ENCODE assay signal across 37 cellular contexts in genomic region chr7:156677655-156678054, GRCh38.
"Had no signal": no experiment of that assay in that cellular context is flagged by ENCODE, and none has a peak within 500 bp of the region (broad histone marks: within the 10 kb centered on the region; RNA-seq: fewer than 3 reads in every experiment).

No MANE protein-coding gene starts in this region.

- FAIRE-seq: TTC549 had no signal

- H3K27me3 Mint-ChIP-seq: activated B cell treated with CpG ODN at 0.5 μM for 24 hours; activated CD4-positive, alpha-beta memory T cell treated with anti-CD3 and anti-CD28 coated beads for 36 hours; activated CD4-positive, alpha-beta T cell treated with anti-CD3 and anti-CD28 coated beads, Interleukin-2, amount 10 ng/mL, durations not matched to agents 24 days and 14 days; activated CD8-positive, alpha-beta T cell treated with anti-CD3 and anti-CD28 coated beads for 36 hours; activated naive CD4-positive, alpha-beta T cell treated with anti-CD3 and anti-CD28 coated beads, Interleukin-2, amount 10 ng/mL, durations not matched to agents 7 days and 5 days; activated naive CD4-positive, alpha-beta T cell treated with anti-CD3 and anti-CD28 coated beads, Interleukin-2, amount 50 U/mL, for 24 hours; activated naive CD8-positive, alpha-beta T cell; activated naive CD8-positive, alpha-beta T cell treated with anti-CD3 and anti-CD28 coated beads, Interleukin-2, amount 10 ng/mL, durations not matched to agents 7 days and 5 days; activated naive CD8-positive, alpha-beta T cell treated with anti-CD3 and anti-CD28 coated beads, Interleukin-2, amount 50 U/mL, for 24 hours; activated T-helper 17 cell treated with anti-CD3 and anti-CD28 coated beads, Interleukin-2, amount 50 U/mL, for 72 hours; central memory CD8-positive, alpha-beta T cell had no signal

- H3K4me3 ChIP-seq: ascending aorta, cardiac muscle cell had no signal

- H3K4me1 Mint-ChIP-seq: activated B cell treated with CpG ODN at 0.5 μM for 24 hours; activated naive CD4-positive, alpha-beta T cell treated with anti-CD3 and anti-CD28 coated beads, Interleukin-2, amount 50 U/mL, for 24 hours; activated naive CD8-positive, alpha-beta T cell treated with anti-CD3 and anti-CD28 coated beads, Interleukin-2, amount 50 U/mL, for 24 hours; activated T-helper 17 cell treated with anti-CD3 and anti-CD28 coated beads, Interleukin-2, amount 50 U/mL, for 72 hours; central memory CD8-positive, alpha-beta T cell had no signal

- H3K9me3 ChIP-seq: ascending aorta had no signal

- H3K27ac ChIP-seq: ascending aorta, cardiac muscle cell, VCaP had no signal

- H3K4me1 ChIP-seq: ascending aorta had no signal

- H3K4me3 Mint-ChIP-seq: activated B cell treated with CpG ODN at 0.5 μM for 24 hours; activated CD4-positive, alpha-beta memory T cell treated with anti-CD3 and anti-CD28 coated beads for 36 hours; activated CD4-positive, alpha-beta T cell treated with anti-CD3 and anti-CD28 coated beads, Interleukin-2, amount 10 ng/mL, durations not matched to agents 24 days and 14 days; activated CD8-positive, alpha-beta T cell treated with anti-CD3 and anti-CD28 coated beads for 36 hours; activated naive CD4-positive, alpha-beta T cell treated with anti-CD3 and anti-CD28 coated beads, Interleukin-2, amount 10 ng/mL, durations not matched to agents 7 days and 5 days; activated naive CD4-positive, alpha-beta T cell treated with anti-CD3 and anti-CD28 coated beads, Interleukin-2, amount 50 U/mL, for 24 hours; activated naive CD8-positive, alpha-beta T cell; activated naive CD8-positive, alpha-beta T cell treated with anti-CD3 and anti-CD28 coated beads, Interleukin-2, amount 10 ng/mL, durations not matched to agents 7 days and 5 days; activated naive CD8-positive, alpha-beta T cell treated with anti-CD3 and anti-CD28 coated beads, Interleukin-2, amount 50 U/mL, for 24 hours; activated T-cell treated with anti-CD3 and anti-CD28 coated beads, Interleukin-2, amount 50 U/mL, for 4 hours; activated T-cell treated with anti-CD3 and anti-CD28 coated beads, Interleukin-2, amount 50 U/mL, for 72 hours; activated T-helper 1 cell treated with anti-CD3 and anti-CD28 coated beads, Interleukin-12 subunit alpha, Interleukin-12 subunit beta, Interleukin-2, Interleukin-4 antibody, amounts not matched to agents 30 ng/mL and 10 ng/mL and 1 ng/mL, durations not matched to agents 14 hours and 24 hours and 36 hours; activated T-helper 17 cell treated with anti-CD3 and anti-CD28 coated beads, Interleukin-2, amount 50 U/mL, for 72 hours; brain; central memory CD8-positive, alpha-beta T cell; T-helper 1 cell treated with Interleukin-12 subunit alpha and Interleukin-12 subunit beta and Interleukin-4 antibody, amounts not matched to agents 30 μg/mL and 1 μg/mL, for 36 hours; T-helper 2 cell treated with Interferon-gamma antibody and Interleukin-4, amounts not matched to agents 5 μg/mL and 100 μg/mL, for 36 hours had no signal

- H3K9me3 Mint-ChIP-seq: activated B cell treated with CpG ODN at 0.5 μM for 24 hours; activated CD4-positive, alpha-beta memory T cell treated with anti-CD3 and anti-CD28 coated beads for 36 hours; activated CD4-positive, alpha-beta T cell treated with anti-CD3 and anti-CD28 coated beads, Interleukin-2, amount 10 ng/mL, durations not matched to agents 24 days and 14 days; activated CD8-positive, alpha-beta T cell treated with anti-CD3 and anti-CD28 coated beads for 36 hours; activated naive CD4-positive, alpha-beta T cell treated with anti-CD3 and anti-CD28 coated beads, Interleukin-2, amount 10 ng/mL, durations not matched to agents 7 days and 5 days; activated naive CD4-positive, alpha-beta T cell treated with anti-CD3 and anti-CD28 coated beads, Interleukin-2, amount 50 U/mL, for 24 hours; activated naive CD8-positive, alpha-beta T cell treated with anti-CD3 and anti-CD28 coated beads, Interleukin-2, amount 10 ng/mL, durations not matched to agents 7 days and 5 days; activated naive CD8-positive, alpha-beta T cell treated with anti-CD3 and anti-CD28 coated beads, Interleukin-2, amount 50 U/mL, for 24 hours; activated T-cell treated with anti-CD3 and anti-CD28 coated beads, Interleukin-2, amount 50 U/mL, for 4 hours; activated T-cell treated with anti-CD3 and anti-CD28 coated beads, Interleukin-2, amount 50 U/mL, for 72 hours; activated T-helper 1 cell treated with anti-CD3 and anti-CD28 coated beads, Interleukin-12 subunit alpha, Interleukin-12 subunit beta, Interleukin-2, Interleukin-4 antibody, amounts not matched to agents 30 ng/mL and 10 ng/mL and 1 ng/mL, durations not matched to agents 14 hours and 24 hours and 36 hours; activated T-helper 17 cell treated with anti-CD3 and anti-CD28 coated beads, Interleukin-2, amount 50 U/mL, for 72 hours; brain; central memory CD8-positive, alpha-beta T cell; T-helper 1 cell treated with Interleukin-12 subunit alpha and Interleukin-12 subunit beta and Interleukin-4 antibody, amounts not matched to agents 30 μg/mL and 1 μg/mL, for 36 hours; T-helper 2 cell treated with Interferon-gamma antibody and Interleukin-4, amounts not matched to agents 5 μg/mL and 100 μg/mL, for 36 hours had no signal

- H3K27ac Mint-ChIP-seq: activated B cell treated with CpG ODN at 0.5 μM for 24 hours; activated CD4-positive, alpha-beta memory T cell treated with anti-CD3 and anti-CD28 coated beads for 36 hours; activated CD4-positive, alpha-beta T cell treated with anti-CD3 and anti-CD28 coated beads, Interleukin-2, amount 10 ng/mL, durations not matched to agents 24 days and 14 days; activated CD8-positive, alpha-beta T cell treated with anti-CD3 and anti-CD28 coated beads for 36 hours; activated naive CD4-positive, alpha-beta T cell treated with anti-CD3 and anti-CD28 coated beads, Interleukin-2, amount 10 ng/mL, durations not matched to agents 7 days and 5 days; activated naive CD4-positive, alpha-beta T cell treated with anti-CD3 and anti-CD28 coated beads, Interleukin-2, amount 50 U/mL, for 24 hours; activated naive CD8-positive, alpha-beta T cell; activated naive CD8-positive, alpha-beta T cell treated with anti-CD3 and anti-CD28 coated beads, Interleukin-2, amount 10 ng/mL, durations not matched to agents 7 days and 5 days; activated naive CD8-positive, alpha-beta T cell treated with anti-CD3 and anti-CD28 coated beads, Interleukin-2, amount 50 U/mL, for 24 hours; activated T-cell treated with anti-CD3 and anti-CD28 coated beads, Interleukin-2, amount 50 U/mL, for 72 hours; activated T-helper 17 cell treated with anti-CD3 and anti-CD28 coated beads, Interleukin-2, amount 50 U/mL, for 72 hours; brain; T-helper 1 cell treated with Interleukin-12 subunit alpha and Interleukin-12 subunit beta and Interleukin-4 antibody, amounts not matched to agents 30 μg/mL and 1 μg/mL, for 36 hours; T-helper 2 cell treated with Interferon-gamma antibody and Interleukin-4, amounts not matched to agents 5 μg/mL and 100 μg/mL, for 36 hours had no signal

- DNase-seq: activated B cell treated with CpG ODN at 0.5 μM for 24 hours; activated CD4-positive, alpha-beta memory T cell treated with anti-CD3 and anti-CD28 coated beads for 36 hours; activated CD4-positive, alpha-beta T cell treated with anti-CD3 and anti-CD28 coated beads for 4 hours; activated CD4-positive, alpha-beta T cell treated with anti-CD3 and anti-CD28 coated beads, Interleukin-2, amount 10 ng/mL, durations not matched to agents 24 days and 14 days; activated CD4-positive, alpha-beta T cell treated with anti-CD3 and anti-CD28 coated beads, Interleukin-2, amount 50 U/mL, for 1 hour; activated CD4-positive, alpha-beta T cell treated with anti-CD3 and anti-CD28 coated beads, Interleukin-2, amount 50 U/mL, for 4 hours; activated CD4-positive, CD25-positive, alpha-beta regulatory T cell treated with anti-CD3 and anti-CD28 coated beads, Interleukin-2, amount 50 U/mL, for 72 hours; activated CD8-positive, alpha-beta memory T cell treated with anti-CD3 and anti-CD28 coated beads, Interleukin-2, amount 50 U/mL, for 4 hours; activated CD8-positive, alpha-beta T cell treated with anti-CD3 and anti-CD28 coated beads for 36 hours; activated effector memory CD4-positive, alpha-beta T cell treated with anti-CD3 and anti-CD28 coated beads, Interleukin-2, amount 50 U/mL, for 16 hours; activated naive CD4-positive, alpha-beta T cell treated with anti-CD3 and anti-CD28 coated beads, Interleukin-2, amount 10 ng/mL, durations not matched to agents 7 days and 5 days; activated naive CD4-positive, alpha-beta T cell treated with Interleukin-2 at 50 U/mL for 16 hours; activated naive CD8-positive, alpha-beta T cell treated with anti-CD3 and anti-CD28 coated beads, Interleukin-2, amount 10 ng/mL, durations not matched to agents 7 days and 5 days; activated naive CD8-positive, alpha-beta T cell treated with anti-CD3 and anti-CD28 coated beads, Interleukin-2, amount 50 U/mL, for 24 hours; activated T-cell treated with anti-CD3 and anti-CD28 coated beads for 4 hours; activated T-cell treated with anti-CD3 and anti-CD28 coated beads, Interleukin-2, amount 50 U/mL, for 1 hour; activated T-cell treated with anti-CD3 and anti-CD28 coated beads, Interleukin-2, amount 50 U/mL, for 4 hours; activated T-cell treated with anti-CD3 and anti-CD28 coated beads, Interleukin-2, amount 50 U/mL, for 72 hours; amygdala; anterior cingulate cortex; caudate nucleus; cerebellar nuclear complex; T-helper 1 cell; T-helper 2 cell; T-helper 9 cell had no signal

- H3K27me3 ChIP-seq: ascending aorta, cardiac muscle cell had no signal

- ATAC-seq: activated CD8-positive, alpha-beta T cell treated with anti-CD3 and anti-CD28 coated beads for 36 hours; activated naive CD8-positive, alpha-beta T cell treated with anti-CD3 and anti-CD28 coated beads, Interleukin-2, amount 50 U/mL, for 24 hours; activated T-cell treated with anti-CD3 and anti-CD28 coated beads, Interleukin-2, amount 50 U/mL, for 4 hours; activated T-cell treated with anti-CD3 and anti-CD28 coated beads, Interleukin-2, amount 50 U/mL, for 72 hours; activated T-helper 17 cell treated with anti-CD3 and anti-CD28 coated beads, Interleukin-2, amount 50 U/mL, for 72 hours had no signal
